8 cellular contexts compared by ENCODE assay signal in the genomic region with DNA sequence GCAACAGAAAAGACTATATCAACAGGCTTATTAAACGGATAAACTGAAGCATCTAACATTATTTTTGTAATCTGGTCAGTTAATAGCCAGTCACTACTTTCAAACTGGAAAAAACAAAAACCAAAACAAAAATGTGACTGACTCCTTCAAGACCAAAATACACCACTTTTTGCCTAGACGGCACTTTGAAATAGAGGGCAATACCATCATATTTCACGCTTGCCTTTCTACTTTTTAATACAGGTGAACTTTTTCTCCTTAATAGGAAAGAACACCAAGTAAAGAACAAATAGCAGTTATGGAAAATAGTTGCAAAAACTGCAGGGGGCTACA. TPM values are rescaled to one million over a fixed set of nuclear protein-coding genes. Genes with fewer than 3 reads are reported as not detected.
DNase-seq lines count a peak whose midpoint lies in the region; ATAC-seq and TF ChIP-seq lines count a peak whose summit lies in the region.

No MANE protein-coding gene starts in this region.

- ATAC-seq in GM18498 (IDR thresholded peaks at IDR 0.05; ENCODE audit: unreplicated experiment): peak; percentile 2

- POLR2A ChIA-PET in OCI-LY7 (lab: Charles Lee): interaction anchor here (0.6 to 1.3 kb wide), 2 partner anchors 73 to 508 kb away, joined by 3 to 4 read pairs; no protein-coding TSS in a partner anchor

- CTCF ChIA-PET in OCI-LY7 (lab: Charles Lee; ENCODE audit: unreplicated experiment): no interaction called here

- H3K4me3 ChIP-seq in OCI-LY7 (ENCODE audit: low read depth, low read length, poor library complexity, severe bottlenecking) (peak overlapping the region; percentile 98), esophagus (ENCODE audit: low read depth in 1 of 2, low read length in 2 of 2) (peak overlapping the region; percentile 76 to 99), prostate gland (peak overlapping the region; percentile 77 to 82)

- WGBS in esophagus, 2 donors: 34 to 38% methylated on average over 3 of the region's 3 CpGs
- 50% methylated on average over 3 of the region's 3 CpGs for WGBS in prostate gland

- peaks cover 21% of the 10 kb centered on the region for H3K4me1 ChIP-seq in OCI-LY7 (ENCODE audit: insufficient read depth, low read length, poor library complexity, severe bottlenecking)
- no peaks in the 10 kb centered on the region for H3K4me1 ChIP-seq in esophagus (ENCODE audit: control insufficient read depth in 2 of 2, insufficient read depth in 2 of 2, low read length in 1 of 2)
- no peaks in the 10 kb centered on the region for H3K4me1 ChIP-seq in prostate gland (replicated peaks)

- H4K20me1 ChIP-seq in OCI-LY7 (ENCODE audit: insufficient read depth, low read length): peaks cover 13% of the 10 kb centered on the region; the same call in 1 of the 2 replicates

- H3K9me3 ChIP-seq in OCI-LY7 (ENCODE audit: low read length) (no peaks in the 10 kb centered on the region), esophagus (ENCODE audit: control insufficient read depth in 2 of 2, insufficient read depth in 1 of 2, low read depth in 1 of 2, low read length in 1 of 2) (no peaks in the 10 kb centered on the region), prostate gland (no peaks in the 10 kb centered on the region)

- H3K79me2 ChIP-seq in OCI-LY7 (ENCODE audit: insufficient read depth, low read depth, low read length): peaks cover 41% of the 10 kb centered on the region

- H3K27me3 ChIP-seq in esophagus (ENCODE audit: control insufficient read depth in 1 of 2, insufficient read depth in 2 of 2, low read length in 2 of 2) (no peaks in the 10 kb centered on the region), prostate gland (replicated peaks; ENCODE audit: insufficient read depth) (no peaks in the 10 kb centered on the region)

- no peak for TF ChIP-seq POLR2A in prostate gland (IDR thresholded peaks at IDR 0.05)

- H3K27ac ChIP-seq in OCI-LY7 (ENCODE audit: low read depth, low read length, poor library complexity, severe bottlenecking): peak overlapping the region; percentile 34
- H3K27ac ChIP-seq in esophagus (ENCODE audit: low read depth in 2 of 2, low read length in 1 of 2): peak overlapping the region; percentile 67 to 88
- H3K27ac ChIP-seq in prostate gland: peak overlapping the region; percentile 67 to 69

- TSS peak; percentile 88 for BruUV-seq in OCI-LY7 (replicated peaks; lab: Mats Ljungman, UMichigan)

- H2AFZ ChIP-seq in OCI-LY7 (ENCODE audit: low read length): peak overlapping the region; percentile 94

- H3K4me2 ChIP-seq in OCI-LY7 (ENCODE audit: low read length): peak overlapping the region; percentile 84

- H3K9me2 ChIP-seq in OCI-LY7 (ENCODE audit: insufficient read depth, low read length): no peaks in the 10 kb centered on the region

- no peak for TF ChIP-seq CTCF in OCI-LY7 (conservative IDR thresholded peaks at IDR 0.05; ENCODE audit: low read length)
- no peak for TF ChIP-seq CTCF in prostate gland (IDR thresholded peaks at IDR 0.05)

- peaks cover 31% of the 10 kb centered on the region for H3K36me3 ChIP-seq in OCI-LY7 (ENCODE audit: insufficient read depth, low read length)
- H3K36me3 ChIP-seq in esophagus (ENCODE audit: control insufficient read depth in 2 of 2, insufficient read depth in 2 of 2, low read length in 1 of 2): peaks cover 0 to 3% of the 10 kb centered on the region in 2 donors
- H3K36me3 ChIP-seq in prostate gland: no peaks in the 10 kb centered on the region

- DNase-seq in OCI-LY7 (ENCODE audit: low spot score) (no peak), prostate gland (ENCODE audit: low spot score) (no peak), NCI-H1436 (lab: John Stamatoyannopoulos, UW) (no peak), pons (ENCODE audit: low spot score) (no peak), NCI-H1105 treated with DMSO at 0.1 percent for 48 hours (lab: John Stamatoyannopoulos, UW) (no peak)
- DNase-seq in stimulated activated CD4-positive, alpha-beta T cell treated with anti-CD3 and anti-CD28 coated beads, Interleukin-15, amount 100 ng/mL, for 24 hours: no peak

- intact Hi-C loops in OCI-LY7 (cut with micrococcal nuclease; ENCODE audit: unreplicated experiment) (loop anchor here (2.0 to 10.0 kb wide), 4 partner anchors 75 to 351 kb away; a partner anchor contains a TSS), prostate gland (cut with DNase I) (loop anchor here (2.0 to 5.0 kb wide), 2 partner anchors 75 to 329 kb away; a partner anchor contains a TSS)

RNA-seq across cellular contexts. Expression of a gene that starts 0.6 kb away (rescaled TPM):
- total RNA-seq in OCI-LY7 (2014; rRNA removed; shearing (Covaris generic)): 106 and 113 TPM in 2 replicates
- total RNA-seq in OCI-LY7 (2022) (122 and 126 TPM in 2 replicates), prostate gland (10 to 100 TPM; 27.9 to 37.0 TPM)
- polyA plus RNA-seq in esophagus: 10 to 100 TPM; 13.6 to 14.8 TPM

RNA-seq across cellular contexts. Expression of a gene that starts 59.7 kb away (rescaled TPM):
- total RNA-seq in OCI-LY7 (2014; rRNA removed; shearing (Covaris generic)): 24.6 and 26.6 TPM in 2 replicates
- total RNA-seq in OCI-LY7 (2022) (39.1 and 66.6 TPM in 2 replicates), prostate gland (10 to 100 TPM in 1 of 2 donors, 1 to 10 TPM in 1; 8.9 to 10.3 TPM)
- 1 to 10 TPM; 4.3 to 8.2 TPM for polyA plus RNA-seq in esophagus
